In the genomic region with DNA sequence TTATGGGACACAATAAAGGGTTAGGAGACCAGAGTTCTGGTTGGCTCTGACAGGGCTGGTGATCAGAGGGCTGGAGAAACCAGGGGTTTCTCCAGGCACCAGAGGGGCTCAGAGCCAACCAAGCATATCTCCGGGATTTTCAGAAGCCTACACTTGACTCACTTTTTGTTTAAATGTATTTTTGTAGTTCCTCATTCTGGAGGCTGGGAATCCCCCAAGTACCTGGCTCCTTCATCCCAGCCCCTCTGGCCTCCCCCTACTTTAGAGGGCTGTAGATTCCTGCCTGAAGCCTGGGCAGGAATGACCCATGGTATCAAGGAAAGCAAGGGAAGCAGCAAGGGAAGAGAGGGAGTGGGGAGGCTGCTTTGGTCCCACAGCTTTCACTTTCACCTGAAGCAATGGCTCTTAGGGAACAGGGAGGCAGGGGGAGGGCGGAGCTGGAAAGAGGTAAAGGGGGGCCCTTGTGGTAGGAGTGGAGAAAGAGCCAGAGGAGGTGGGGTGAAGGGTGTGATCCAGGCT, we compare ENCODE assay signal across 9 cellular contexts. TPM values are rescaled to one million over a fixed set of nuclear protein-coding genes. Genes with fewer than 3 reads are reported as not detected.
A peak's percentile ranks its signal among the peaks of the same experiment; 100 is the strongest.
DNase-seq lines count a peak whose midpoint lies in the region; ATAC-seq and FAIRE-seq lines count a peak whose summit lies in the region.
"Had no signal": no experiment of that assay in that cellular context is flagged by ENCODE, and none has a peak within 500 bp of the region (broad histone marks: within the 10 kb centered on the region; RNA-seq: fewer than 3 reads in every experiment).

No MANE protein-coding gene starts in this region.

- H3K9me3 Mint-ChIP-seq in central memory CD8-positive, alpha-beta T cell, result no peaks in the 10 kb centered on the region

- peaks cover 6% of the 10 kb centered on the region for H3K36me3 Mint-ChIP-seq in central memory CD8-positive, alpha-beta T cell (ENCODE audit: insufficient read depth)

- peak overlapping the region; percentile 91 for H3K4me3 Mint-ChIP-seq in central memory CD8-positive, alpha-beta T cell

- FAIRE-seq in small intestine (lab: Jason Lieb, UNC), result no peak

- 17 to 46% (median 45%) methylated on average over 2 of the region's 2 CpGs for WGBS in small intestine, 3 donors

- no peak for DNase-seq in central memory CD8-positive, alpha-beta T cell (ENCODE audit: low spot score in 2 of 2)
- DNase-seq in small intestine, result peak; percentile 39
- DNase-seq in COR-L47 (lab: John Stamatoyannopoulos, UW), result no peak
- no peak for DNase-seq in NK-92 (lab: John Stamatoyannopoulos, UW; ENCODE audit: unreplicated experiment)
- no peak for DNase-seq in NCI-H82 treated with DMSO at 0.1 percent for 48 hours (lab: John Stamatoyannopoulos, UW; ENCODE audit: unreplicated experiment)
- DNase-seq in T1000 (lab: John Stamatoyannopoulos, UW), result no peak
- DNase-seq: IMR-90 had no signal

- H3K27me3 Mint-ChIP-seq in central memory CD8-positive, alpha-beta T cell, result peaks cover 17% of the 10 kb centered on the region

- no peaks in the 10 kb centered on the region for H3K36me3 ChIP-seq in small intestine (ENCODE audit: control insufficient read depth in 2 of 2, insufficient read depth in 2 of 2, low read length in 2 of 2)

- ATAC-seq in GM18861 (IDR thresholded peaks at IDR 0.05; ENCODE audit: unreplicated experiment) (peak; percentile 55), HG02759 (IDR thresholded peaks at IDR 0.05; ENCODE audit: unreplicated experiment) (peak; percentile 33)
- peak; percentile 30 for ATAC-seq in central memory CD8-positive, alpha-beta T cell (replicated peaks; ENCODE audit: extremely low read depth, poor library complexity, severe bottlenecking)

- H3K9me3 ChIP-seq in small intestine (ENCODE audit: control insufficient read depth, low read depth), result no peaks in the 10 kb centered on the region

- H3K4me3 ChIP-seq in small intestine (ENCODE audit: low read depth in 1 of 2, low read length in 2 of 2), result peak overlapping the region; percentile 18 to 20

- no peaks in the 10 kb centered on the region for H3K27me3 ChIP-seq in small intestine (ENCODE audit: control insufficient read depth in 2 of 2, insufficient read depth in 2 of 2, low read length in 2 of 2)

- no peak overlapping the region for H3K27ac Mint-ChIP-seq in central memory CD8-positive, alpha-beta T cell (ENCODE audit: low read depth)

- peaks cover 9% of the 10 kb centered on the region for H3K4me1 Mint-ChIP-seq in central memory CD8-positive, alpha-beta T cell

- peak overlapping the region in 1 of 2 donors; percentile 70 for H3K27ac ChIP-seq in small intestine (ENCODE audit: low read depth in 1 of 2, low read length in 1 of 2)

- H3K4me1 ChIP-seq in small intestine (ENCODE audit: control insufficient read depth in 2 of 2, insufficient read depth in 1 of 2, low read depth in 1 of 2, low read length in 1 of 2), result no peaks in the 10 kb centered on the region

RNA-seq across cellular contexts. Expression of gene CD40, which starts 1.0 kb away (rescaled TPM):
- 10 to 100 TPM in 2 of 3 donors, 1 to 10 TPM in 1; 2.0 to 14.5 (median 11.1) TPM for polyA plus RNA-seq in small intestine

RNA-seq across cellular contexts. Expression of gene NCOA5, which starts 29.3 kb away (rescaled TPM):
- 10 to 100 TPM; 13.2 to 16.2 (median 13.2) TPM for polyA plus RNA-seq in small intestine
